ENCODE assay signal across 15 cellular contexts in genomic region chr19:7924241-7924640, GRCh38. TPM values are rescaled to one million over a fixed set of nuclear protein-coding genes. Genes with fewer than 3 reads are reported as not detected.
DNase-seq lines count a peak whose midpoint lies in the region; ATAC-seq and TF ChIP-seq lines count a peak whose summit lies in the region.
"Had no signal": no experiment of that assay in that cellular context is flagged by ENCODE, and none has a peak within 500 bp of the region (broad histone marks: within the 10 kb centered on the region; RNA-seq: fewer than 3 reads in every experiment).

No MANE protein-coding gene starts in this region.

- H3K27me3 Mint-ChIP-seq in CD8-positive, alpha-beta T cell (ENCODE audit: low read depth), result peaks cover 5% of the 10 kb centered on the region
- H3K27me3 Mint-ChIP-seq in IgD-negative memory B cell, result peaks cover 7% of the 10 kb centered on the region

- intact Hi-C loops in CD8-positive, alpha-beta T cell (cut with DNase I, micrococcal nuclease), result loop anchor here (2.0 to 10.0 kb wide), 2 partner anchors 243 to 389 kb away; partner anchors contain the start of genes PNPLA6 (in 1 of the 2) and TRAPPC5 (in 1 of the 2)

- H3K27ac Mint-ChIP-seq in CD8-positive, alpha-beta T cell, result no peak overlapping the region
- H3K27ac Mint-ChIP-seq in IgD-negative memory B cell, result peak overlapping the region in 1 of 3 donors; percentile 64

- CTCF ChIA-PET in CD8-positive, alpha-beta T cell (lab: Charles Lee), result interaction anchor here (0.9 to 2.0 kb wide), 4 partner anchors 16 to 71 kb away, joined by 3 to 14 read pairs (median 3); partner anchors contain the start of gene TIMM44

- no peak for TF ChIP-seq CTCF in CD8-positive, alpha-beta T cell (IDR thresholded peaks at IDR 0.05)

- no peak for ATAC-seq in CD8-positive, alpha-beta T cell
- no peak for ATAC-seq in HG03432 (IDR thresholded peaks at IDR 0.05; ENCODE audit: unreplicated experiment)
- ATAC-seq in esophagus mucosa, result no peak

- H3K27me3 ChIP-seq in CD8-positive, alpha-beta T cell (ENCODE audit: insufficient read depth, low read length), result no peaks in the 10 kb centered on the region
- H3K27me3 ChIP-seq: testis had no signal

- DNase-seq in CD8-positive, alpha-beta T cell, result no peak
- peak; percentile 43 for DNase-seq in occipital lobe (lab: John Stamatoyannopoulos, UW)
- no peak for DNase-seq in AML-193 (lab: John Stamatoyannopoulos, UW)
- DNase-seq: GOT3, NCI-H1105 treated with DMSO at 0.1 percent for 48 hours, NCI-H524 treated with DMSO at 0.1 percent for 48 hours, testis, WERI-Rb-1 had no signal

- H3K4me1 Mint-ChIP-seq in CD8-positive, alpha-beta T cell (ENCODE audit: low read depth), result peaks cover 38% of the 10 kb centered on the region
- peaks cover 11 to 16% (median 12%) of the 10 kb centered on the region in 3 donors for H3K4me1 Mint-ChIP-seq in IgD-negative memory B cell

- peaks cover 16% of the 10 kb centered on the region for H3K36me3 Mint-ChIP-seq in CD8-positive, alpha-beta T cell
- H3K36me3 Mint-ChIP-seq in IgD-negative memory B cell, result peaks cover 4% of the 10 kb centered on the region

- H3K9me3 Mint-ChIP-seq in CD8-positive, alpha-beta T cell, result no peaks in the 10 kb centered on the region
- peaks cover 0 to 2% (median 0%) of the 10 kb centered on the region in 3 donors for H3K9me3 Mint-ChIP-seq in IgD-negative memory B cell

- H3K9me3 ChIP-seq in CD8-positive, alpha-beta T cell (ENCODE audit: low read length), result no peaks in the 10 kb centered on the region
- H3K9me3 ChIP-seq: testis had no signal

- no peaks in the 10 kb centered on the region for H3K36me3 ChIP-seq in CD8-positive, alpha-beta T cell (ENCODE audit: insufficient read depth, low read length)

- no peak overlapping the region for H3K27ac ChIP-seq in CD8-positive, alpha-beta T cell (ENCODE audit: low read depth, low read length)
- peak overlapping the region; percentile 32 for H3K27ac ChIP-seq in cingulate gyrus (ENCODE audit: low read depth, low read length)

- POLR2A ChIA-PET in CD8-positive, alpha-beta T cell (lab: Charles Lee), result no interaction called here

- H3K4me3 ChIP-seq in CD8-positive, alpha-beta T cell (ENCODE audit: low read depth, low read length), result no peak overlapping the region

- peaks cover 31% of the 10 kb centered on the region for H3K4me1 ChIP-seq in CD8-positive, alpha-beta T cell (ENCODE audit: insufficient read depth, low read length)

- H3K4me3 Mint-ChIP-seq in CD8-positive, alpha-beta T cell, result peak overlapping the region; percentile 39
- H3K4me3 Mint-ChIP-seq in IgD-negative memory B cell, result peak overlapping the region; percentile 10 to 74 (median 40)

RNA-seq across cellular contexts. Expression of gene CTXN1, which starts 1.7 kb away (rescaled TPM):
- not detected for total RNA-seq in CD8-positive, alpha-beta T cell
- not detected for polyA plus RNA-seq in IgD-negative memory B cell
- 15.4 TPM for total RNA-seq in occipital lobe
- not detected for total RNA-seq in esophagus mucosa
- total RNA-seq: mononuclear cell had no signal

RNA-seq across cellular contexts. Expression of gene SNAPC2, which starts 4.1 kb away (rescaled TPM):
- total RNA-seq in CD8-positive, alpha-beta T cell, result 10 to 100 TPM; 15.4 to 17.0 TPM
- polyA plus RNA-seq in IgD-negative memory B cell, result 19.0 TPM
- total RNA-seq in occipital lobe, result 6.2 TPM
- total RNA-seq in esophagus mucosa, result 7.9 TPM

RNA-seq across cellular contexts. Expression of gene TGFBR3L, which starts 9.6 kb away (rescaled TPM):
- 1 to 10 TPM; 2.1 to 2.7 TPM for total RNA-seq in CD8-positive, alpha-beta T cell
- polyA plus RNA-seq in IgD-negative memory B cell, result not detected
- not detected for total RNA-seq in occipital lobe
- total RNA-seq in esophagus mucosa, result 0.72 TPM
- total RNA-seq: HT-29 had no signal
- polyA plus RNA-seq: fibroblast of lung had no signal

RNA-seq across cellular contexts. Expression of gene TIMM44, which starts 19.2 kb away (rescaled TPM):
- 100 to 1,000 TPM in 1 of 2 experiments, 10 to 100 TPM in 1; 97.7 to 101 TPM for total RNA-seq in CD8-positive, alpha-beta T cell
- 16.1 TPM for polyA plus RNA-seq in IgD-negative memory B cell
- total RNA-seq in occipital lobe, result 20.9 TPM
- total RNA-seq in esophagus mucosa, result 43.8 TPM

RNA-seq across cellular contexts. Expression of gene MAP2K7, which starts 20.6 kb away (rescaled TPM):
- total RNA-seq in CD8-positive, alpha-beta T cell, result 100 to 1,000 TPM; 127 to 135 TPM
- polyA plus RNA-seq in IgD-negative memory B cell, result 2.4 TPM
- total RNA-seq in occipital lobe, result 6.7 TPM
- total RNA-seq in esophagus mucosa, result 15.4 TPM

Comparison
In these comparisons a context has a peak if more than half of its experiments do, and no peak if none do; other contexts are left out.
1. RNA of gene CTXN1, which starts 1.7 kb away (total RNA-seq): 15.4 TPM in occipital lobe (single experiment); not detected in CD8-positive, alpha-beta T cell and not detected in esophagus mucosa (single experiment); every median in the first group is over 10 times any median in the second.